In the genomic region with DNA sequence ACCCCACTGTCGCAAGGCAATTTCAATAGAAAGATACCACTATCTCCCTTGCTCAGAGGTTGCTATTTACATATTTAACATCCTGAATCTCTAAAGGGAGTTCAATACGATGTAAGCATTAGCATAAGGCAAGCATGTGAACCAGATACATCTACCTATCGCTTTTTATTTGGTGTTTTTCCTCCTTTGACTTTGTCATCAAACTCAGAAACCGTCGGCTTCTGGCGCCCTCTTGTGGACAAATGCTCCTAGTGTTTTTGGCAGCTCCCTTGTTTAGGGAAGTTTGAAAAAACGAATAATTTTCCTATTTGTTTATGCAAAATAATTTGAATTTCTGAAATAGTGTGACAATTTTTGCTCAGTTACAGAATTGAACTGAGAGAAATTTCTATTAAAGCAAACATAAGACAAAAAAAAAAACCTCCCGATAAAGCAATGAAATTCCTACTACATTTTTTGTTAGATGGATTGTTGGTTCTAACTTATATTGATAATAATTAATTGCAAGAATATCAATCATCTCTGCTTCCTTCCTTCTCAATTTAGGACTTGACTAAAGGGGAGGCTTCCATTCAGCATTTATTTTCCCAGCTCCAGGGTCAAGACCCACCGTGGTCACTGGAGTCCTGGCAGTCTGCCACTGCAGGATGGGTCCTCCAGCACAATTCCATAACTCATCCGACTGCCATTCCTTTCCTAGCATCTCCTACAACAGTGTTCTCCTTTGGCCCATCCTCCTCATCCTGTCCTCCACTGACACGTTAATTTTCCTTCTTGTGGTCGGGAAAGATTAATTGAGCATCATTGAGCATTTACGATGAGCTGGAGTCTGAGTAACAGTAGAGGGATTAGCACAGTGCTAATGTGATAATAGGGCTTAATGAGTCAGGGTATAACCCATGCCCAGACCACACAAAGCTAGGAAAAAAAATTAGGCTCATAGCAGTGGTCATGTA, we compare ENCODE assay signal across 1 cellular context.
TF ChIP-seq lines count a peak whose summit lies in the region.

No MANE protein-coding gene starts in this region.

TF ChIP-seq in SK-N-SH, 30 proteins besides CTCF, POLR2A, EP300 and RAD21 (continued from another document):
- TF ChIP-seq, protein P1, sequence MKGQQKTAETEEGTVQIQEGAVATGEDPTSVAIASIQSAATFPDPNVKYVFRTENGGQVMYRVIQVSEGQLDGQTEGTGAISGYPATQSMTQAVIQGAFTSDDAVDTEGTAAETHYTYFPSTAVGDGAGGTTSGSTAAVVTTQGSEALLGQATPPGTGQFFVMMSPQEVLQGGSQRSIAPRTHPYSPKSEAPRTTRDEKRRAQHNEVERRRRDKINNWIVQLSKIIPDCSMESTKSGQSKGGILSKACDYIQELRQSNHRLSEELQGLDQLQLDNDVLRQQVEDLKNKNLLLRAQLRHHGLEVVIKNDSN (IDR thresholded peaks at IDR 0.05; ENCODE audit: borderline replicate concordance, low read depth): no peak
- TF ChIP-seq, protein P2, sequence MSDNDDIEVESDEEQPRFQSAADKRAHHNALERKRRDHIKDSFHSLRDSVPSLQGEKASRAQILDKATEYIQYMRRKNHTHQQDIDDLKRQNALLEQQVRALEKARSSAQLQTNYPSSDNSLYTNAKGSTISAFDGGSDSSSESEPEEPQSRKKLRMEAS (IDR thresholded peaks at IDR 0.05; ENCODE audit: low read depth): no peak
- TF ChIP-seq, protein P3, sequence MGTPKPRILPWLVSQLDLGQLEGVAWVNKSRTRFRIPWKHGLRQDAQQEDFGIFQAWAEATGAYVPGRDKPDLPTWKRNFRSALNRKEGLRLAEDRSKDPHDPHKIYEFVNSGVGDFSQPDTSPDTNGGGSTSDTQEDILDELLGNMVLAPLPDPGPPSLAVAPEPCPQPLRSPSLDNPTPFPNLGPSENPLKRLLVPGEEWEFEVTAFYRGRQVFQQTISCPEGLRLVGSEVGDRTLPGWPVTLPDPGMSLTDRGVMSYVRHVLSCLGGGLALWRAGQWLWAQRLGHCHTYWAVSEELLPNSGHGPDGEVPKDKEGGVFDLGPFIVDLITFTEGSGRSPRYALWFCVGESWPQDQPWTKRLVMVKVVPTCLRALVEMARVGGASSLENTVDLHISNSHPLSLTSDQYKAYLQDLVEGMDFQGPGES (IDR thresholded peaks at IDR 0.05; ENCODE audit: low read depth, low read length): no peak
- TF ChIP-seq CHD2 (IDR thresholded peaks at IDR 0.05; ENCODE audit: low read length, partially characterized antibody): no peak
- TF ChIP-seq, protein P4, sequence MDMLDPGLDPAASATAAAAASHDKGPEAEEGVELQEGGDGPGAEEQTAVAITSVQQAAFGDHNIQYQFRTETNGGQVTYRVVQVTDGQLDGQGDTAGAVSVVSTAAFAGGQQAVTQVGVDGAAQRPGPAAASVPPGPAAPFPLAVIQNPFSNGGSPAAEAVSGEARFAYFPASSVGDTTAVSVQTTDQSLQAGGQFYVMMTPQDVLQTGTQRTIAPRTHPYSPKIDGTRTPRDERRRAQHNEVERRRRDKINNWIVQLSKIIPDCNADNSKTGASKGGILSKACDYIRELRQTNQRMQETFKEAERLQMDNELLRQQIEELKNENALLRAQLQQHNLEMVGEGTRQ (IDR thresholded peaks at IDR 0.05; ENCODE audit: borderline replicate concordance, low read depth, low read length): no peak
- TF ChIP-seq MEF2A (IDR thresholded peaks at IDR 0.05; ENCODE audit: borderline replicate concordance, low read depth): no peak
- no peak for TF ChIP-seq GABPA (IDR thresholded peaks at IDR 0.05; ENCODE audit: low read depth)
